In genomic region chr19:53971608-53972007, GRCh38 we compare ENCODE assay signal across 1 cellular context.
TF ChIP-seq lines count a peak whose summit lies in the region.

No MANE protein-coding gene starts in this region.

TF ChIP-seq in HepG2, 621 proteins besides CTCF, POLR2A, EP300 and RAD21:
- TF ChIP-seq AHR (CRISPR knock-in tag; IDR thresholded peaks at IDR 0.05), result no peak
- no peak for TF ChIP-seq ZBTB39 (CRISPR knock-in tag; IDR thresholded peaks at IDR 0.05)
- no peak for TF ChIP-seq TBX3 (IDR thresholded peaks at IDR 0.05; ENCODE audit: borderline replicate concordance)
- TF ChIP-seq AHDC1 (CRISPR knock-in tag; IDR thresholded peaks at IDR 0.05; ENCODE audit: borderline replicate concordance), result no peak
- TF ChIP-seq JUN (CRISPR knock-in tag; IDR thresholded peaks at IDR 0.05), result no peak
- no peak for TF ChIP-seq ZFP41 (CRISPR knock-in tag; IDR thresholded peaks at IDR 0.05; ENCODE audit: borderline replicate concordance)
- TF ChIP-seq ATF7 (IDR thresholded peaks at IDR 0.05), result peak; percentile 33; the same call in 1 of the 2 replicates
- no peak for TF ChIP-seq ATF7 (CRISPR knock-in tag; IDR thresholded peaks at IDR 0.05)
- no peak for TF ChIP-seq ZBTB42 (CRISPR knock-in tag; IDR thresholded peaks at IDR 0.05)
- TF ChIP-seq E2F1 (CRISPR knock-in tag; IDR thresholded peaks at IDR 0.05), result no peak
- TF ChIP-seq RFXANK (CRISPR knock-in tag; IDR thresholded peaks at IDR 0.05), result no peak
- TF ChIP-seq KIAA2018 (CRISPR knock-in tag; IDR thresholded peaks at IDR 0.05; ENCODE audit: borderline replicate concordance), result no peak
- peak; percentile 44; the same call in 1 of the 2 replicates for TF ChIP-seq ZNF652 (CRISPR knock-in tag; IDR thresholded peaks at IDR 0.05; ENCODE audit: borderline replicate concordance, low read depth)
- TF ChIP-seq ZNF34 (CRISPR knock-in tag; IDR thresholded peaks at IDR 0.05; ENCODE audit: borderline replicate concordance), result no peak
- TF ChIP-seq ZSCAN25 (CRISPR knock-in tag; IDR thresholded peaks at IDR 0.05), result no peak
- no peak for TF ChIP-seq SRSF1 (optimal IDR thresholded peaks at IDR 0.05; ENCODE audit: low read depth, low read length)
- no peak for TF ChIP-seq MYC (CRISPR knock-in tag; IDR thresholded peaks at IDR 0.05; ENCODE audit: borderline replicate concordance)
- no peak for TF ChIP-seq HHEX (CRISPR knock-in tag; IDR thresholded peaks at IDR 0.05)
